In genomic region chrX:9466115-9466495, GRCh38 we compare ENCODE assay signal across 8 cellular contexts. TPM values are rescaled to one million over a fixed set of nuclear protein-coding genes. Genes with fewer than 3 reads are reported as not detected.
DNase-seq lines count a peak whose midpoint lies in the region; ATAC-seq and TF ChIP-seq lines count a peak whose summit lies in the region.

No MANE protein-coding gene starts in this region.

- peak overlapping the region; percentile 80 for H3K4me3 Mint-ChIP-seq in glutamatergic neuron (ENCODE audit: unreplicated experiment)
- H3K4me3 Mint-ChIP-seq in osteocyte (ENCODE audit: unreplicated experiment) = peak overlapping the region; percentile 73

- H3K9me3 Mint-ChIP-seq in glutamatergic neuron (ENCODE audit: unreplicated experiment) (peaks cover 12% of the 10 kb centered on the region), osteocyte (ENCODE audit: unreplicated experiment) (no peaks in the 10 kb centered on the region)

- peak; percentile 31 for DNase-seq in EL
- DNase-seq in HUDEP-2 (lab: John Stamatoyannopoulos, UW; ENCODE audit: unreplicated experiment in 76 of 76) = peak in 40 of 76 experiments; percentile 0 to 34 (median 7)
- DNase-seq in activated T-cell treated with anti-CD3 and anti-CD28 coated beads, Interleukin-2, amount 50 U/mL, for 1 hour = peak; percentile 32
- peak; percentile 25 for DNase-seq in glutamatergic neuron
- no peak for DNase-seq in osteocyte (ENCODE audit: extremely low spot score, unreplicated experiment)
- no peak for DNase-seq in NCI-H187 treated with DMSO at 0.1 percent for 48 hours (lab: John Stamatoyannopoulos, UW)
- no peak for DNase-seq in NCI-H187 (lab: John Stamatoyannopoulos, UW)

- ATAC-seq in HG02623 (IDR thresholded peaks at IDR 0.05; ENCODE audit: unreplicated experiment) = no peak

- H3K27me3 Mint-ChIP-seq in glutamatergic neuron (ENCODE audit: unreplicated experiment) (peaks cover 4% of the 10 kb centered on the region), osteocyte (ENCODE audit: unreplicated experiment) (no peaks in the 10 kb centered on the region)

- TF ChIP-seq CTCF in glutamatergic neuron (IDR thresholded peaks at IDR 0.05; ENCODE audit: partially characterized antibody, unreplicated experiment) = no peak
- TF ChIP-seq CTCF in osteocyte (IDR thresholded peaks at IDR 0.05) = no peak

- no peak overlapping the region for H3K27ac Mint-ChIP-seq in glutamatergic neuron (ENCODE audit: unreplicated experiment)
- H3K27ac Mint-ChIP-seq in osteocyte (ENCODE audit: unreplicated experiment) = peak overlapping the region; percentile 85

- H3K4me1 Mint-ChIP-seq in glutamatergic neuron (ENCODE audit: low read depth, unreplicated experiment) (peaks cover 10% of the 10 kb centered on the region), osteocyte (ENCODE audit: unreplicated experiment) (peaks cover 51% of the 10 kb centered on the region)

- H3K36me3 Mint-ChIP-seq in glutamatergic neuron (ENCODE audit: unreplicated experiment) (no peaks in the 10 kb centered on the region), osteocyte (ENCODE audit: unreplicated experiment) (peaks cover 4% of the 10 kb centered on the region)

RNA-seq across cellular contexts. Expression of gene TBL1X, which starts 1.2 kb away (rescaled TPM):
- total RNA-seq in glutamatergic neuron (ENCODE audit: unreplicated experiment) (6.5 TPM), osteocyte (35.3 and 39.9 TPM in 2 replicates)

Comparison
In these comparisons a context has a peak if more than half of its experiments do, and no peak if none do; other contexts are left out.
1. DNase-seq: peak in EL (single experiment), HUDEP-2 (40 of 76), activated T-cell treated with anti-CD3 and anti-CD28 coated beads, Interleukin-2, amount 50 U/mL, for 1 hour (single experiment) and glutamatergic neuron (single experiment); none in osteocyte (single experiment), NCI-H187 treated with DMSO at 0.1 percent for 48 hours (single experiment) and NCI-H187 (0 of 2).